8 cellular contexts compared by ENCODE assay signal in the genomic region with DNA sequence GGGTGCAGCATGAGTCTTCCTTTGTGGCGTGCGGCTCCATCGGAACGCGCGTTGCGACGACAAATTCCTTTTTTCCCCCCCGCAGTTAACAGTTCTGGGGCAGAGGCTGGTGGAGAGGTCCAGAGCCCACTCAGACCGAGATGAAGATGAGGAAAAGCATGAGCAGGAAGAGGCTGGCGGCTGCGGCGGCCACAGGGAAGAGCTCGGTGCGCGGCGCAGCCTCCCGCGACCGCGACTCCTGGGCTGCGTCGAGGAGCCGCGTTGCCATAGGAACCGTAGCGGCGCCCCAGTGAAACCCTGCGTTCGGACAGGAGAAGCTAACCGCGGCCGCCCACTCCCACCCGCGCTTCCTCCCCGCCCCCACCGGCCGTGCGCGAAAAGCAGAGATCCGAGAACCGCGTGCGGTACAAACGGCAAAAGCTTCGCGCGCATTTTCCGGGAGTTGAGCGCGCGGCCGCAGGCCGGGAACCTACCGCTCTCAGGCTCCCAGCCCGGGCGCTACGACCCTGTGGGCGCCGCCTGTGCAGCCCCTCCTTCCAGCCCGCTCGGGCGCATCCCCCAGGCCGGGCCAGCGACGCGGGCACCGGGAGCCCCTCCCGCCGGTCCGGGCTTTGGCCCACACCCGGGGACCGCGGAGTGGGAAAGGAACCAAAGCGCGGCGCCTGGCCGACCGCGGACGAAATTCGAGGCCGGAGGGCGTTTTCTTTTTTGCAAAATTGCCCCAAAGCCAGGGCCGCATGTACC.
A peak's percentile ranks its signal among the peaks of the same experiment; 100 is the strongest.
DNase-seq lines count a peak whose midpoint lies in the region; ATAC-seq and TF ChIP-seq lines count a peak whose summit lies in the region.

No MANE protein-coding gene starts in this region.

- no peaks in the 10 kb centered on the region for H3K36me3 ChIP-seq in parathyroid adenoma (ENCODE audit: control insufficient read depth, insufficient read depth, low read length)

- H3K4me1 ChIP-seq in parathyroid adenoma = no peaks in the 10 kb centered on the region

- no peaks in the 10 kb centered on the region for H3K9me3 ChIP-seq in parathyroid adenoma (ENCODE audit: control insufficient read depth, low read length)

- peak overlapping the region; percentile 53 for H2AFZ ChIP-seq in parathyroid adenoma

- H3K4me3 ChIP-seq in fibroblast of pulmonary artery (replicated peaks; ENCODE audit: low read depth, low read length) = peak overlapping the region; percentile 22
- H3K4me3 ChIP-seq in parathyroid adenoma (ENCODE audit: low read depth, low read length) = no peak overlapping the region

- TF ChIP-seq CTCF in fibroblast of pulmonary artery (IDR thresholded peaks at IDR 0.05; ENCODE audit: low read length, missing control alignments) (no peak), parathyroid adenoma (IDR thresholded peaks at IDR 0.05) (no peak)

- no peaks in the 10 kb centered on the region for H3K79me2 ChIP-seq in parathyroid adenoma

- H3K27ac ChIP-seq in parathyroid adenoma = no peak overlapping the region

- ATAC-seq in GM18511 (IDR thresholded peaks at IDR 0.05; ENCODE audit: unreplicated experiment) (peak; percentile 62), HG03025 (IDR thresholded peaks at IDR 0.05; ENCODE audit: low FRiP score, unreplicated experiment) (no peak), HG03139 (IDR thresholded peaks at IDR 0.05; ENCODE audit: unreplicated experiment) (no peak)

- DNase-seq in activated CD4-positive, alpha-beta T cell treated with anti-CD3 and anti-CD28 coated beads, Interleukin-2, amount 50 U/mL, for 48 hours = peak; percentile 49 to 64
- DNase-seq in fibroblast of pulmonary artery (ENCODE audit: low read depth) (no peak), NCI-H187 treated with DMSO at 0.1 percent for 48 hours (lab: John Stamatoyannopoulos, UW) (no peak), middle frontal gyrus (ENCODE audit: extremely low spot score, low spot score) (no peak)

- H3K4me2 ChIP-seq in parathyroid adenoma (ENCODE audit: low read length) = peak overlapping the region; percentile 48

- peaks cover 17% of the 10 kb centered on the region for H3K27me3 ChIP-seq in parathyroid adenoma (ENCODE audit: control insufficient read depth, insufficient read depth, low read length)

- no peak overlapping the region for H3K9ac ChIP-seq in parathyroid adenoma

Comparison
In these comparisons a context has a peak if more than half of its experiments do, and no peak if none do; other contexts are left out.
1. DNase-seq: peak in activated CD4-positive, alpha-beta T cell treated with anti-CD3 and anti-CD28 coated beads, Interleukin-2, amount 50 U/mL, for 48 hours (2 of 2); none in fibroblast of pulmonary artery (single experiment), NCI-H187 treated with DMSO at 0.1 percent for 48 hours (single experiment) and middle frontal gyrus (single experiment).